ENCODE assay signal across 28 cellular contexts in genomic region chr17:3761061-3761917, GRCh38. TPM values are rescaled to one million over a fixed set of nuclear protein-coding genes. Genes with fewer than 3 reads are reported as not detected.
A peak's percentile ranks its signal among the peaks of the same experiment; 100 is the strongest.
DNase-seq lines count a peak whose midpoint lies in the region; ATAC-seq, FAIRE-seq and TF ChIP-seq lines count a peak whose summit lies in the region.
"Had no signal": no experiment of that assay in that cellular context is flagged by ENCODE, and none has a peak within 500 bp of the region (broad histone marks: within the 10 kb centered on the region; RNA-seq: fewer than 3 reads in every experiment).

No MANE protein-coding gene starts in this region.

- ATAC-seq in activated CD8-positive, alpha-beta memory T cell treated with anti-CD3 and anti-CD28 coated beads, Interleukin-2, amount 10 ng/mL, durations not matched to agents 7 days and 5 days = no peak
- ATAC-seq in HepG2 = peak; percentile 16; the same call in 1 of the 3 replicates
- ATAC-seq: left lung had no signal

- H3K4me3 ChIP-seq in HFF-Myc (replicated peaks; ENCODE audit: low read depth, low read length) (no peak overlapping the region), HepG2 (replicated peaks in 1 of 3; ENCODE audit: insufficient read depth in 1 of 3, low read depth in 2 of 3, low read length in 3 of 3) (no peak overlapping the region), brain microvascular endothelial cell (ENCODE audit: low read depth, low read length) (no peak overlapping the region)
- H3K4me3 ChIP-seq: left lung, neural progenitor cell, right lobe of liver, spleen, tibial artery, vagina had no signal

- H3K9ac ChIP-seq in HepG2 (ENCODE audit: insufficient read depth, low read depth, low read length) = no peak overlapping the region
- H3K9ac ChIP-seq: neural progenitor cell had no signal

- CTCF ChIA-PET in activated CD8-positive, alpha-beta memory T cell treated with anti-CD3 and anti-CD28 coated beads, Interleukin-2, amount 10 ng/mL, durations not matched to agents 7 days and 5 days (lab: Charles Lee) = interaction anchor here (0.7 to 8.9 kb wide), 9 partner anchors 8 to 947 kb away, joined by 3 to 102 read pairs (median 4); partner anchors contain the start of gene NCBP3
- CTCF ChIA-PET in HepG2 (lab: Yijun Ruan, JAX; ENCODE audit: low intra/inter-chr PET ratio, low total read pairs) = no interaction called here

- H3K4me1 Mint-ChIP-seq in activated CD8-positive, alpha-beta memory T cell treated with anti-CD3 and anti-CD28 coated beads, Interleukin-2, amount 10 ng/mL, durations not matched to agents 7 days and 5 days = peaks cover 64% of the 10 kb centered on the region
- H3K4me1 Mint-ChIP-seq: neural progenitor cell had no signal

- POLR2A ChIA-PET in HepG2 (lab: Yijun Ruan, JAX) = interaction anchor here (1.0 kb wide), 1 partner anchor 44 kb away, joined by 3 read pairs; no protein-coding TSS in a partner anchor

- peak overlapping the region; percentile 27 for H3K27ac Mint-ChIP-seq in activated CD8-positive, alpha-beta memory T cell treated with anti-CD3 and anti-CD28 coated beads, Interleukin-2, amount 10 ng/mL, durations not matched to agents 7 days and 5 days
- H3K27ac Mint-ChIP-seq: IgD-negative memory B cell, neural progenitor cell, progenitor cell of endocrine pancreas had no signal

- no peaks in the 10 kb centered on the region for H4K20me1 ChIP-seq in HepG2 (ENCODE audit: insufficient read depth, low read length)

- H3K9me3 Mint-ChIP-seq in activated CD8-positive, alpha-beta memory T cell treated with anti-CD3 and anti-CD28 coated beads, Interleukin-2, amount 10 ng/mL, durations not matched to agents 7 days and 5 days (ENCODE audit: low read depth) = peaks cover 5% of the 10 kb centered on the region

- H3K27ac ChIP-seq in HepG2 (ENCODE audit: extremely low read length, insufficient read depth, low read length) (no peak overlapping the region), brain microvascular endothelial cell (no peak overlapping the region)
- H3K27ac ChIP-seq: epithelial cell of prostate, left lung, neural progenitor cell, right lobe of liver, spleen, tibial artery, vagina, WERI-Rb-1 had no signal

- TF ChIP-seq RAD21 in HepG2 (CRISPR knock-in tag; IDR thresholded peaks at IDR 0.05) = no peak

- FAIRE-seq in HepG2 (lab: Jason Lieb, UNC) = no peak
- FAIRE-seq: astrocyte had no signal

- H3K27me3 Mint-ChIP-seq in activated CD8-positive, alpha-beta memory T cell treated with anti-CD3 and anti-CD28 coated beads, Interleukin-2, amount 10 ng/mL, durations not matched to agents 7 days and 5 days = peaks cover 2% of the 10 kb centered on the region
- H3K27me3 Mint-ChIP-seq: IgD-negative memory B cell, progenitor cell of endocrine pancreas had no signal

- H3K36me3 Mint-ChIP-seq in activated CD8-positive, alpha-beta memory T cell treated with anti-CD3 and anti-CD28 coated beads, Interleukin-2, amount 10 ng/mL, durations not matched to agents 7 days and 5 days = peaks cover 39% of the 10 kb centered on the region
- H3K36me3 Mint-ChIP-seq: neural progenitor cell had no signal

- in situ Hi-C loops in HepG2 (cut with HindIII; ENCODE audit: extremely low pct_ligation_motif_present, low pct_unique_long_range_greater_than_20kb) (no loop called here), brain microvascular endothelial cell (cut with HindIII; ENCODE audit: low pct_ligation_motif_present, low sequenced_read_pairs) (no loop called here)

- H3K4me3 Mint-ChIP-seq in activated CD8-positive, alpha-beta memory T cell treated with anti-CD3 and anti-CD28 coated beads, Interleukin-2, amount 10 ng/mL, durations not matched to agents 7 days and 5 days = no peak overlapping the region
- H3K4me3 Mint-ChIP-seq: neural progenitor cell had no signal

- H2AFZ ChIP-seq in HepG2 (ENCODE audit: low read length) = no peak overlapping the region
- H2AFZ ChIP-seq: neural progenitor cell had no signal

- no peaks in the 10 kb centered on the region for H3K36me3 ChIP-seq in HepG2 (replicated peaks in 1 of 2; ENCODE audit: control insufficient read depth in 1 of 2, insufficient read depth in 2 of 2, low read length in 2 of 2)
- no peaks in the 10 kb centered on the region for H3K36me3 ChIP-seq in brain microvascular endothelial cell (replicated peaks)
- H3K36me3 ChIP-seq: left lung, neural progenitor cell, right lobe of liver, spleen, tibial artery, vagina, WERI-Rb-1 had no signal

- DNase-seq in activated CD8-positive, alpha-beta memory T cell treated with anti-CD3 and anti-CD28 coated beads, Interleukin-2, amount 10 ng/mL, durations not matched to agents 7 days and 5 days = no peak
- DNase-seq in activated CD8-positive, alpha-beta memory T cell treated with anti-CD3 and anti-CD28 coated beads for 24 hours = no peak
- DNase-seq in AG20443 (ENCODE audit: low spot score) (peak; percentile 50), HFF-Myc (ENCODE audit: extremely low read depth, low read depth) (peak; percentile 51), HepG2 (ENCODE audit: low spot score) (no peak), brain microvascular endothelial cell (no peak), SIG-M5 (lab: John Stamatoyannopoulos, UW) (no peak), pons (ENCODE audit: low spot score) (no peak)
- DNase-seq: ACHN; activated gamma-delta T cell treated with Interleukin-2 at 50 U/mL for 16 hours; cortex of kidney; effector memory CD4-positive, alpha-beta T cell; mesendoderm; NCI-H1694; NCI-H748 treated with DMSO at 0.1 percent for 48 hours; SHP77; spleen; stimulated activated CD4-positive, alpha-beta T cell treated with anti-CD3 and anti-CD28 coated beads, Interleukin-2, amount 100 ng/mL, for 24 hours; tibial artery; WERI-Rb-1 had no signal

- peaks cover 49% of the 10 kb centered on the region for H3K4me1 ChIP-seq in HepG2 (ENCODE audit: insufficient read depth, low read length)
- H3K4me1 ChIP-seq: neural progenitor cell, right lobe of liver, tibial artery, vagina had no signal

- BruUV-seq in HepG2 (replicated peaks; lab: Mats Ljungman, UMichigan) = no TSS peak

- no peak for TF ChIP-seq EP300 in HepG2 (IDR thresholded peaks at IDR 0.05; ENCODE audit: low read depth in 2 of 2, low read length in 2 of 2)
- TF ChIP-seq EP300 in HepG2 (CRISPR knock-in tag; IDR thresholded peaks at IDR 0.05; ENCODE audit: borderline replicate concordance) = no peak

- no peak overlapping the region for H3K4me2 ChIP-seq in HepG2 (ENCODE audit: low read depth, low read length)
- H3K4me2 ChIP-seq: neural progenitor cell had no signal

- no peak for TF ChIP-seq POLR2A in HepG2 (IDR thresholded peaks at IDR 0.05; ENCODE audit: insufficient read depth in 1 of 2, low read depth in 2 of 2, low read length in 2 of 2)

- no peak for TF ChIP-seq CTCF in HFF-Myc (IDR thresholded peaks at IDR 0.05; ENCODE audit: low read depth, low read length, missing control alignments)
- TF ChIP-seq CTCF in HepG2 (CRISPR knock-in tag; IDR thresholded peaks at IDR 0.05) = no peak
- no peak for TF ChIP-seq CTCF in brain microvascular endothelial cell (IDR thresholded peaks at IDR 0.05; ENCODE audit: low read depth, low read length, missing control alignments)

- no peaks in the 10 kb centered on the region for H3K79me2 ChIP-seq in HepG2 (ENCODE audit: insufficient read depth, low read length)

- WGBS in HepG2 (ENCODE audit: low lambda C conversion rate) = 74% methylated on average over 14 of the region's 23 CpGs

- H3K9me3 ChIP-seq in HepG2 (ENCODE audit: low read length) = peaks cover 5% of the 10 kb centered on the region; the same call in 1 of the 2 replicates
- H3K9me3 ChIP-seq: right lobe of liver, vagina had no signal

- H3K27me3 ChIP-seq in HepG2 (ENCODE audit: control insufficient read depth in 1 of 2, insufficient read depth in 2 of 2, low read length in 2 of 2) = no peaks in the 10 kb centered on the region
- no peaks in the 10 kb centered on the region for H3K27me3 ChIP-seq in brain microvascular endothelial cell (replicated peaks)
- H3K27me3 ChIP-seq: left lung, neural progenitor cell, right lobe of liver, spleen, vagina had no signal

- intact Hi-C loops in HepG2 (cut with micrococcal nuclease; ENCODE audit: unreplicated experiment) = no loop called here

RNA-seq across cellular contexts. Expression of gene HASPIN, which starts 37.6 kb away (rescaled TPM):
- total RNA-seq in activated CD8-positive, alpha-beta memory T cell treated with anti-CD3 and anti-CD28 coated beads, Interleukin-2, amount 10 ng/mL, durations not matched to agents 7 days and 5 days = 10 to 100 TPM; 30.4 to 31.2 TPM
- total RNA-seq in HepG2 (2016; rRNA removed; fragmentation: Illumina TruSeq; extraction: Trizol) = 7.8 and 8.1 TPM in 2 replicates
- total RNA-seq in HepG2 (2016; cell fraction: cytosol; rRNA removed; fragmentation: Illumina TruSeq; extraction: Trizol; ENCODE audit: low read depth) = 1.3 and 1.4 TPM in 2 replicates
- 7.4 and 8.8 TPM in 2 replicates for total RNA-seq in HepG2 (2016; cell fraction: insoluble cytoplasmic fraction; rRNA removed; fragmentation: Illumina TruSeq; extraction: Trizol)
- total RNA-seq in HepG2 (2016; cell fraction: membrane; rRNA removed; fragmentation: Illumina TruSeq; extraction: Trizol) = 4.8 TPM in 2 replicates
- total RNA-seq in HepG2 (2016; cell fraction: nucleus; rRNA removed; fragmentation: Illumina TruSeq; extraction: Trizol) = 4.1 and 5.0 TPM in 2 replicates
- polyA plus RNA-seq in HepG2 (2011; rRNA removed) = 1.9 and 2.7 TPM in 2 replicates
- polyA plus RNA-seq in HepG2 (2011; cell fraction: cytosol; rRNA removed) = 1.5 and 1.9 TPM in 2 replicates
- polyA plus RNA-seq in HepG2 (2011; cell fraction: nucleus; rRNA removed) = 1.1 and 2.3 TPM in 2 replicates
- polyA plus RNA-seq in HepG2 (2012) = 1.1 and 1.9 TPM in 2 replicates
- polyA plus RNA-seq in HepG2 (2016; cell fraction: cytosol; fragmentation: Illumina TruSeq; extraction: Trizol; ENCODE audit: low read depth) = 0.50 and 0.65 TPM in 2 replicates
- 5.0 and 5.9 TPM in 2 replicates for polyA plus RNA-seq in HepG2 (2016; cell fraction: insoluble cytoplasmic fraction; fragmentation: Illumina TruSeq; extraction: Trizol; ENCODE audit: low read depth)
- 1.5 and 1.6 TPM in 2 replicates for polyA plus RNA-seq in HepG2 (2016; cell fraction: membrane; fragmentation: Illumina TruSeq; extraction: Trizol; ENCODE audit: low read depth)
- polyA plus RNA-seq in HepG2 (2016; cell fraction: nucleus; fragmentation: Illumina TruSeq; extraction: Trizol; ENCODE audit: insufficient read depth, low read depth) = 3.6 and 4.4 TPM in 2 replicates
- 5.0 and 17.7 TPM in 2 replicates for polyA minus RNA-seq in HepG2 (2011; rRNA and poly(A)+ RNA removed; ENCODE audit: low replicate concordance)
- 4.4 and 5.5 TPM in 2 replicates for polyA minus RNA-seq in HepG2 (2011; cell fraction: cytosol; rRNA and poly(A)+ RNA removed)
- polyA minus RNA-seq in HepG2 (2011; cell fraction: nucleus; rRNA and poly(A)+ RNA removed) = 3.0 and 5.7 TPM in 2 replicates

RNA-seq across cellular contexts. Expression of gene ITGAE, which starts 39.7 kb away (rescaled TPM):
- total RNA-seq in activated CD8-positive, alpha-beta memory T cell treated with anti-CD3 and anti-CD28 coated beads, Interleukin-2, amount 10 ng/mL, durations not matched to agents 7 days and 5 days = 10 to 100 TPM; 54.4 to 70.9 TPM
- 49.0 and 56.3 TPM in 2 replicates for total RNA-seq in HepG2 (2016; rRNA removed; fragmentation: Illumina TruSeq; extraction: Trizol)
- 99.2 and 118 TPM in 2 replicates for total RNA-seq in HepG2 (2016; cell fraction: cytosol; rRNA removed; fragmentation: Illumina TruSeq; extraction: Trizol; ENCODE audit: low read depth)
- 54.9 and 56.5 TPM in 2 replicates for total RNA-seq in HepG2 (2016; cell fraction: insoluble cytoplasmic fraction; rRNA removed; fragmentation: Illumina TruSeq; extraction: Trizol)
- 121 and 124 TPM in 2 replicates for total RNA-seq in HepG2 (2016; cell fraction: membrane; rRNA removed; fragmentation: Illumina TruSeq; extraction: Trizol)
- 18.5 and 22.4 TPM in 2 replicates for total RNA-seq in HepG2 (2016; cell fraction: nucleus; rRNA removed; fragmentation: Illumina TruSeq; extraction: Trizol)
- polyA plus RNA-seq in HepG2 (2011; rRNA removed) = 38.2 and 42.3 TPM in 2 replicates
- 28.2 and 31.0 TPM in 2 replicates for polyA plus RNA-seq in HepG2 (2011; cell fraction: cytosol; rRNA removed)
- 13.3 and 15.2 TPM in 2 replicates for polyA plus RNA-seq in HepG2 (2011; cell fraction: nucleus; rRNA removed)
- polyA plus RNA-seq in HepG2 (2012) = 19.1 and 24.6 TPM in 2 replicates
- 110 and 139 TPM in 2 replicates for polyA plus RNA-seq in HepG2 (2016; cell fraction: cytosol; fragmentation: Illumina TruSeq; extraction: Trizol; ENCODE audit: low read depth)
- 46.7 and 46.9 TPM in 2 replicates for polyA plus RNA-seq in HepG2 (2016; cell fraction: insoluble cytoplasmic fraction; fragmentation: Illumina TruSeq; extraction: Trizol; ENCODE audit: low read depth)
- polyA plus RNA-seq in HepG2 (2016; cell fraction: membrane; fragmentation: Illumina TruSeq; extraction: Trizol; ENCODE audit: low read depth) = 90.3 and 104 TPM in 2 replicates
- polyA plus RNA-seq in HepG2 (2016; cell fraction: nucleus; fragmentation: Illumina TruSeq; extraction: Trizol; ENCODE audit: insufficient read depth, low read depth) = 36.8 and 38.1 TPM in 2 replicates
- polyA minus RNA-seq in HepG2 (2011; rRNA and poly(A)+ RNA removed; ENCODE audit: low replicate concordance) = 7.6 and 11.0 TPM in 2 replicates
- 2.8 and 3.8 TPM in 2 replicates for polyA minus RNA-seq in HepG2 (2011; cell fraction: cytosol; rRNA and poly(A)+ RNA removed)
- polyA minus RNA-seq in HepG2 (2011; cell fraction: nucleus; rRNA and poly(A)+ RNA removed) = 11.7 and 12.6 TPM in 2 replicates

Comparison
In these comparisons a context has a peak if more than half of its experiments do, and no peak if none do; other contexts are left out.
1. DNase-seq: peak in AG20443 (single experiment) and HFF-Myc (single experiment); none in activated CD8-positive, alpha-beta memory T cell treated with anti-CD3 and anti-CD28 coated beads, Interleukin-2, amount 10 ng/mL, durations not matched to agents 7 days and 5 days (single experiment), activated CD8-positive, alpha-beta memory T cell treated with anti-CD3 and anti-CD28 coated beads for 24 hours (single experiment), HepG2 (single experiment), brain microvascular endothelial cell (single experiment), SIG-M5 (single experiment) and pons (single experiment).